ENCODE assay signal across 17 cellular contexts in genomic region chr6:164331026-164331425, GRCh38.
"Had no signal": no experiment of that assay in that cellular context is flagged by ENCODE, and none has a peak within 500 bp of the region (broad histone marks: within the 10 kb centered on the region; RNA-seq: fewer than 3 reads in every experiment).

No MANE protein-coding gene starts in this region.

- H3K36me3 ChIP-seq: esophagus squamous epithelium, neutrophil, pancreas had no signal

- H3K9me3 ChIP-seq: esophagus squamous epithelium, neutrophil, pancreas had no signal

- H3K4me3 ChIP-seq: esophagus squamous epithelium, pancreas had no signal

- DNase-seq: activated B cell treated with CpG ODN at 0.5 μM for 24 hours; activated CD4-positive, alpha-beta memory T cell treated with anti-CD3 and anti-CD28 coated beads for 36 hours; activated CD4-positive, alpha-beta T cell treated with anti-CD3 and anti-CD28 coated beads for 4 hours; activated CD8-positive, alpha-beta memory T cell treated with anti-CD3 and anti-CD28 coated beads, Interleukin-2, amount 10 ng/mL, durations not matched to agents 7 days and 5 days; activated naive CD4-positive, alpha-beta T cell; activated naive CD8-positive, alpha-beta T cell treated with anti-CD3 and anti-CD28 coated beads for 36 hours; amniotic stem cell; effector memory CD4-positive, alpha-beta T cell; esophagus squamous epithelium; foreskin fibroblast; hippocampal formation; left cardiac atrium; naive thymus-derived CD8-positive, alpha-beta T cell; pancreas; stimulated activated CD8-positive, alpha-beta memory T cell treated with anti-CD3 and anti-CD28 coated beads, Interleukin-4, amount 100 ng/mL, for 48 hours; stimulated activated naive CD4-positive, alpha-beta T cell had no signal

- H3K4me1 ChIP-seq: esophagus squamous epithelium, pancreas had no signal

- H3K27ac ChIP-seq: esophagus squamous epithelium, neutrophil, pancreas had no signal

- H3K27me3 ChIP-seq: esophagus squamous epithelium, neutrophil, pancreas had no signal
